In the genomic region with DNA sequence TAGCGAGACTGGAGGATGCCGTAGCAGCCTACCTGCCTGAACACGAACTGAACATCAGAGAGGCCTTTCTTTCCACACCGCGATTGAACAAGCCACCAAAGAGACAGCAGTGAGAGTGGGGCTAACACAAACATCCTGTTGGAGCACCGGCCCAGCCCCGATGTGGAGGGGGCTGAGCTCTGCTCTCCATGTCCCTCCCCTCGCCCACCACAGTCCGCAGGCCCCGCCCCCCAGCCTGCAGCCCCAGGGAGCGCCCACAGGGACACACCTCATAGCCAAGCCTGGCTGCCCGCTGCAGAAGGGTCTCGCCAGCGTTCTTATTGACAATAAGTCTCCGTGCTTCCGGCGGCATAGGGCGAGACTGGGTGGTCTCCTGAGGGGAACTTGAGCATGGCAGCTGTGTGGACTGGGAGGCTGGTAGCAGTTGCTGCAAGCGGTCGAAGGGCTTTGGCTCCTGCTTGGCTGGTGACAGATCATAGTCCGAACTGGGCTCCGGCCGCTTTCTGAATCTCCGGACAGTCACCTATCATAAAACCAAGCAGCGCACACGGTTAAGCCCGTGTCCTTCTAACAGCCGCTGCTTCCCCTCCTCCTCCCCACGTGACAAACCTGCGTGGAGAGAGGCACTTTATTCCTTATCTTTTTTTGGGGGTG, we compare ENCODE assay signal across 15 cellular contexts. TPM values are rescaled to one million over a fixed set of nuclear protein-coding genes. Genes with fewer than 3 reads are reported as not detected.
DNase-seq lines count a peak whose midpoint lies in the region; ATAC-seq and TF ChIP-seq lines count a peak whose summit lies in the region.
"Had no signal": no experiment of that assay in that cellular context is flagged by ENCODE, and none has a peak within 500 bp of the region (broad histone marks: within the 10 kb centered on the region; RNA-seq: fewer than 3 reads in every experiment).

No MANE protein-coding gene starts in this region.

- no peaks in the 10 kb centered on the region for H3K9me3 Mint-ChIP-seq in stimulated activated naive B cell treated with anti-CD40 and anti-IgM and Interleukin-4, amounts not matched to agents 10 μg/mL and 1 μg/mL and 100 μg/mL, for 72 hours
- H3K9me3 Mint-ChIP-seq: HFFc6 had no signal

- no peak overlapping the region for H3K4me3 ChIP-seq in Jurkat, Clone E6-1 (ENCODE audit: low read length)
- H3K4me3 ChIP-seq in epithelial cell of esophagus (ENCODE audit: low read length): no peak overlapping the region
- H3K4me3 ChIP-seq: right lobe of liver, upper lobe of right lung had no signal

- H3K36me3 Mint-ChIP-seq in stimulated activated naive B cell treated with anti-CD40 and anti-IgM and Interleukin-4, amounts not matched to agents 10 μg/mL and 1 μg/mL and 100 μg/mL, for 72 hours: peaks cover 29 to 44% of the 10 kb centered on the region in 2 donors

- peak overlapping the region; percentile 2 for H3K27ac Mint-ChIP-seq in stimulated activated naive B cell treated with anti-CD40 and anti-IgM and Interleukin-4, amounts not matched to agents 10 μg/mL and 1 μg/mL and 100 μg/mL, for 72 hours
- H3K27ac Mint-ChIP-seq: HFFc6 had no signal

- H3K27me3 Mint-ChIP-seq in stimulated activated naive B cell treated with anti-CD40 and anti-IgM and Interleukin-4, amounts not matched to agents 10 μg/mL and 1 μg/mL and 100 μg/mL, for 72 hours: peaks cover 0 to 3% of the 10 kb centered on the region in 2 donors

- peak; percentile 32 for DNase-seq in activated T-cell treated with anti-CD3 and anti-CD28 coated beads, Interleukin-2, amount 50 U/mL, for 1 hour
- DNase-seq in activated T-cell treated with anti-CD3 and anti-CD28 coated beads, Interleukin-2, amount 50 U/mL, for 48 hours: no peak
- DNase-seq in Jurkat, Clone E6-1 (ENCODE audit: low read depth, low spot score): peak; percentile 79
- DNase-seq in epithelial cell of esophagus (ENCODE audit: low read depth) (peak; percentile 49), medulla oblongata (ENCODE audit: extremely low spot score) (no peak), KG1 (lab: John Stamatoyannopoulos, UW) (no peak)
- no peak for DNase-seq in stimulated activated naive B cell treated with anti-CD40 and anti-IgM and Interleukin-4, amounts not matched to agents 10 μg/mL and 1 μg/mL and 100 μg/mL, for 72 hours
- DNase-seq: GF-D8, HFFc6, mesendoderm, NCI-H2107, right lobe of liver, upper lobe of right lung, WERI-Rb-1 had no signal

- no peak for ATAC-seq in stimulated activated naive B cell treated with anti-CD40 and anti-IgM and Interleukin-4, amounts not matched to agents 10 μg/mL and 1 μg/mL and 100 μg/mL, for 72 hours (replicated peaks)
- no peak for ATAC-seq in HG03378 (IDR thresholded peaks at IDR 0.05; ENCODE audit: unreplicated experiment)
- ATAC-seq: upper lobe of right lung had no signal

- TF ChIP-seq CTCF in epithelial cell of esophagus (IDR thresholded peaks at IDR 0.05; ENCODE audit: insufficient read depth, low read depth, low read length, missing control alignments): no peak

- H3K4me3 Mint-ChIP-seq in stimulated activated naive B cell treated with anti-CD40 and anti-IgM and Interleukin-4, amounts not matched to agents 10 μg/mL and 1 μg/mL and 100 μg/mL, for 72 hours: no peak overlapping the region
- H3K4me3 Mint-ChIP-seq: HFFc6 had no signal

- H3K4me1 Mint-ChIP-seq in stimulated activated naive B cell treated with anti-CD40 and anti-IgM and Interleukin-4, amounts not matched to agents 10 μg/mL and 1 μg/mL and 100 μg/mL, for 72 hours: peaks cover 0 to 8% of the 10 kb centered on the region in 2 donors

RNA-seq across cellular contexts. Expression of gene BCOR, which starts 35.8 kb away (rescaled TPM):
- 30.6 TPM for polyA plus RNA-seq in Jurkat, Clone E6-1 (2012; ENCODE audit: insufficient read depth, insufficient read length)

Comparison
In these comparisons a context has a peak if more than half of its experiments do, and no peak if none do; other contexts are left out.
1. DNase-seq: peak in activated T-cell treated with anti-CD3 and anti-CD28 coated beads, Interleukin-2, amount 50 U/mL, for 1 hour (single experiment), Jurkat, Clone E6-1 (single experiment) and epithelial cell of esophagus (single experiment); none in activated T-cell treated with anti-CD3 and anti-CD28 coated beads, Interleukin-2, amount 50 U/mL, for 48 hours (0 of 2), stimulated activated naive B cell treated with anti-CD40 and anti-IgM and Interleukin-4, amounts not matched to agents 10 μg/mL and 1 μg/mL and 100 μg/mL, for 72 hours (single experiment), medulla oblongata (single experiment) and KG1 (single experiment).